11 cellular contexts compared by ENCODE assay signal in the genomic region with DNA sequence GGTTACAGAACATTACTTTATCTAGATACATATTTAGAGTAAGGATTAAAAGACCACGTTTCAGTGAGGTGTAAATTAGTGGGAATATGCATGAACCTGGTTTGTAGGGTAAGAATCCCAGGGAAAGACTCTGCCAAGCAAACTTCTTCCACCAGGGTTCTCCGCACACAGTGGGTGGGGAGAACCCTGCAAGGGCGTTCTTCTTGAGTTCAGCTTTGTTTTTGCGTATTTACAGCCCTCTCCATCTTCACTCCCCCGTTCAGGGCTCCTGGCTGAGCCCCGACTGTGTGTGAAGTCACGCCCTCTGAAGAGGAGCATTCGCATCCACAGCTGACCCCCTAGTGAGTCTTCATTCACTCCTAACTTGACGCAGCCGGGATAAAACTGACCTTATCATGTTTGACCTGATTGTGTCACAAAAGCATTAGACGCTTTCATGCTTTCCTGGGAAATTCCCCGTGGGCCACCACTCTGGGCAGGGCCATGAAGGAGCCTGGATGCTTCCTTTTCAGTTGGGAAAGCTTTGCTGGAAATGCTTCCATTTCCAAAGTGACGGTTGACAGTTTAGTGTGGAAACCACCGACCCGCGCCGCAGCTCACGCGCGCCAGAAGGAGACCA. TPM values are rescaled to one million over a fixed set of nuclear protein-coding genes. Genes with fewer than 3 reads are reported as not detected.
DNase-seq lines count a peak whose midpoint lies in the region; ATAC-seq and TF ChIP-seq lines count a peak whose summit lies in the region.
"Had no signal": no experiment of that assay in that cellular context is flagged by ENCODE, and none has a peak within 500 bp of the region (broad histone marks: within the 10 kb centered on the region; RNA-seq: fewer than 3 reads in every experiment).

No MANE protein-coding gene starts in this region.

- no peak overlapping the region for H2BK12ac ChIP-seq in mesenchymal stem cell (ENCODE audit: low read length in 2 of 2)

- H2AK5ac ChIP-seq in mesenchymal stem cell (ENCODE audit: low read length, severe bottlenecking), result no peak overlapping the region

- H3K4me3 Mint-ChIP-seq in activated naive CD8-positive, alpha-beta T cell, result peak overlapping the region; percentile 62
- H3K4me3 Mint-ChIP-seq in activated naive CD8-positive, alpha-beta T cell treated with anti-CD3 and anti-CD28 coated beads for 36 hours, result no peak overlapping the region
- H3K4me3 Mint-ChIP-seq: activated naive CD4-positive, alpha-beta T cell treated with anti-CD3 and anti-CD28 coated beads, Interleukin-2, amount 10 ng/mL, durations not matched to agents 7 days and 5 days had no signal

- peaks cover 33% of the 10 kb centered on the region for H3K4me1 ChIP-seq in mesenchymal stem cell (ENCODE audit: control insufficient read depth, insufficient read depth, low read depth, low read length)
- H3K4me1 ChIP-seq in tibial nerve, result peaks cover 0 to 56% (median 15%) of the 10 kb centered on the region in 4 donors

- H3K4me3 ChIP-seq in mesenchymal stem cell (ENCODE audit: insufficient read depth in 1 of 2, low read depth in 1 of 2, low read length in 2 of 2) (peak overlapping the region in 1 of 2 experiments; percentile 47), tibial nerve (peak overlapping the region in 3 of 4 donors; percentile 2 to 58 (median 33))

- no peak overlapping the region for H2BK120ac ChIP-seq in mesenchymal stem cell (ENCODE audit: low read depth, low read length)

- H3K36me3 Mint-ChIP-seq in activated naive CD8-positive, alpha-beta T cell, result peaks cover 3% of the 10 kb centered on the region
- no peaks in the 10 kb centered on the region for H3K36me3 Mint-ChIP-seq in activated naive CD8-positive, alpha-beta T cell treated with anti-CD3 and anti-CD28 coated beads for 36 hours

- no peak overlapping the region for H4K8ac ChIP-seq in mesenchymal stem cell (ENCODE audit: low read length)

- no peak for DNase-seq in activated naive CD8-positive, alpha-beta T cell treated with anti-CD3 and anti-CD28 coated beads for 36 hours
- DNase-seq in dermis blood vessel endothelial cell, result peak; percentile 22
- peak; percentile 49 for DNase-seq in mesenchymal stem cell
- no peak for DNase-seq in tibial nerve (ENCODE audit: low spot score in 2 of 2)
- DNase-seq in stimulated activated CD4-positive, alpha-beta T cell treated with anti-CD3 and anti-CD28 coated beads, Interleukin-4, amount 100 ng/mL, for 1 hour, result no peak
- DNase-seq in OCI-M2 (lab: John Stamatoyannopoulos, UW; ENCODE audit: unreplicated experiment), result no peak
- DNase-seq: activated naive CD4-positive, alpha-beta T cell treated with anti-CD3 and anti-CD28 coated beads, Interleukin-2, amount 10 ng/mL, durations not matched to agents 7 days and 5 days; NCI-H226 had no signal

- H3K9me3 Mint-ChIP-seq in activated naive CD8-positive, alpha-beta T cell (ENCODE audit: low read depth), result no peaks in the 10 kb centered on the region
- H3K9me3 Mint-ChIP-seq in activated naive CD8-positive, alpha-beta T cell treated with anti-CD3 and anti-CD28 coated beads for 36 hours, result no peaks in the 10 kb centered on the region
- H3K9me3 Mint-ChIP-seq: activated naive CD4-positive, alpha-beta T cell treated with anti-CD3 and anti-CD28 coated beads, Interleukin-2, amount 10 ng/mL, durations not matched to agents 7 days and 5 days had no signal

- no peak overlapping the region for H3K27ac ChIP-seq in mesenchymal stem cell (ENCODE audit: low read length, poor library complexity, severe bottlenecking)
- H3K27ac ChIP-seq in tibial nerve, result no peak overlapping the region

- no peak for TF ChIP-seq POLR2A in tibial nerve (IDR thresholded peaks at IDR 0.05)

- ATAC-seq in GM21737 (IDR thresholded peaks at IDR 0.05; ENCODE audit: unreplicated experiment), result no peak

- H3K4me1 Mint-ChIP-seq in activated naive CD8-positive, alpha-beta T cell (ENCODE audit: low read depth), result peaks cover 7% of the 10 kb centered on the region
- H3K4me1 Mint-ChIP-seq in activated naive CD8-positive, alpha-beta T cell treated with anti-CD3 and anti-CD28 coated beads for 36 hours, result peaks cover 7% of the 10 kb centered on the region

- no peak overlapping the region for H2AFZ ChIP-seq in mesenchymal stem cell (ENCODE audit: low read depth, low read length)

- H3K36me3 ChIP-seq in mesenchymal stem cell (ENCODE audit: control insufficient read depth in 1 of 2, insufficient read depth in 2 of 2, low read depth in 1 of 2, low read length in 2 of 2) (peaks cover 6 to 11% of the 10 kb centered on the region in 2 experiments), tibial nerve (peaks cover 0 to 10% (median 0%) of the 10 kb centered on the region in 3 donors)

- H3K23ac ChIP-seq in mesenchymal stem cell (ENCODE audit: low read length in 2 of 2), result peak overlapping the region in 1 of 2 experiments; percentile 19

- TF ChIP-seq CTCF in tibial nerve (IDR thresholded peaks at IDR 0.05), result no peak

- H3K9me3 ChIP-seq in mesenchymal stem cell (ENCODE audit: control insufficient read depth, low read length), result no peaks in the 10 kb centered on the region
- H3K9me3 ChIP-seq in tibial nerve, result no peaks in the 10 kb centered on the region

- no peak overlapping the region for H3K9ac ChIP-seq in mesenchymal stem cell (ENCODE audit: low read length)

- H2BK15ac ChIP-seq in mesenchymal stem cell (ENCODE audit: low read depth, poor library complexity, severe bottlenecking), result no peak overlapping the region

- H3K27me3 Mint-ChIP-seq in activated naive CD8-positive, alpha-beta T cell, result peaks cover 12% of the 10 kb centered on the region
- H3K27me3 Mint-ChIP-seq in activated naive CD8-positive, alpha-beta T cell treated with anti-CD3 and anti-CD28 coated beads for 36 hours, result peaks cover 29% of the 10 kb centered on the region

- no peak overlapping the region for H3K4ac ChIP-seq in mesenchymal stem cell (ENCODE audit: low read depth in 1 of 2, low read length in 2 of 2)

- H3K27ac Mint-ChIP-seq in activated naive CD8-positive, alpha-beta T cell, result no peak overlapping the region
- no peak overlapping the region for H3K27ac Mint-ChIP-seq in activated naive CD8-positive, alpha-beta T cell treated with anti-CD3 and anti-CD28 coated beads for 36 hours
- H3K27ac Mint-ChIP-seq: activated naive CD4-positive, alpha-beta T cell treated with anti-CD3 and anti-CD28 coated beads, Interleukin-2, amount 10 ng/mL, durations not matched to agents 7 days and 5 days had no signal

- no peak overlapping the region for H3K18ac ChIP-seq in mesenchymal stem cell (ENCODE audit: low read depth in 1 of 2, low read length in 2 of 2)

- WGBS in mesenchymal stem cell, result 11% methylated on average over 11 of the region's 20 CpGs
- 21 to 25% methylated on average over 20 of the region's 20 CpGs for WGBS in tibial nerve, 2 donors

- peak overlapping the region; percentile 76 for H3K4me2 ChIP-seq in mesenchymal stem cell (ENCODE audit: low read length, poor library complexity, severe bottlenecking)

- H3K14ac ChIP-seq in mesenchymal stem cell (ENCODE audit: low read length in 2 of 2), result no peak overlapping the region

- TF ChIP-seq EP300 in tibial nerve (IDR thresholded peaks at IDR 0.05), result no peak

- no peak overlapping the region for H4K91ac ChIP-seq in mesenchymal stem cell (ENCODE audit: low read length)

- peaks cover 3% of the 10 kb centered on the region for H3K79me1 ChIP-seq in mesenchymal stem cell (replicated peaks; ENCODE audit: low read length, poor library complexity, severe bottlenecking)

- no peak overlapping the region for H2BK5ac ChIP-seq in mesenchymal stem cell (ENCODE audit: low read depth, low read length, poor library complexity, severe bottlenecking)

- H3K27me3 ChIP-seq in mesenchymal stem cell (ENCODE audit: control insufficient read depth in 1 of 2, insufficient read depth in 1 of 2, low read length in 2 of 2), result peaks cover 16 to 22% of the 10 kb centered on the region in 2 experiments
- peaks cover 0 to 49% of the 10 kb centered on the region in 2 donors for H3K27me3 ChIP-seq in tibial nerve

RNA-seq across cellular contexts. Expression of gene ALKAL2, which starts 1.0 kb away (rescaled TPM):
- total RNA-seq in activated naive CD8-positive, alpha-beta T cell treated with anti-CD3 and anti-CD28 coated beads for 36 hours, result not detected
- 0.28 TPM in 1 of 2 replicates, not detected in the other for total RNA-seq in dermis blood vessel endothelial cell
- polyA plus RNA-seq in mesenchymal stem cell (2013, experiment 1 of 2), result 2.4 TPM
- 2.5 TPM for polyA plus RNA-seq in mesenchymal stem cell (2013, experiment 2 of 2)
- total RNA-seq in tibial nerve, result 10 to 100 TPM; 21.9 to 96.6 (median 46.1) TPM
- total RNA-seq: HT1080 had no signal

RNA-seq across cellular contexts. Expression of gene ACP1, which starts 22.1 kb away (rescaled TPM):
- total RNA-seq in activated naive CD8-positive, alpha-beta T cell treated with anti-CD3 and anti-CD28 coated beads for 36 hours, result 100 to 1,000 TPM; 170 to 172 TPM
- total RNA-seq in dermis blood vessel endothelial cell (68.1 and 96.8 TPM in 2 replicates), tibial nerve (10 to 100 TPM; 31.2 to 71.2 (median 52.5) TPM)
- polyA plus RNA-seq in mesenchymal stem cell (2013, experiment 1 of 2), result 111 TPM
- 117 TPM for polyA plus RNA-seq in mesenchymal stem cell (2013, experiment 2 of 2)

RNA-seq across cellular contexts. Expression of gene SH3YL1, which starts 23.1 kb away (rescaled TPM):
- total RNA-seq in activated naive CD8-positive, alpha-beta T cell treated with anti-CD3 and anti-CD28 coated beads for 36 hours, result 10 to 100 TPM; 15.8 to 17.9 TPM
- total RNA-seq in dermis blood vessel endothelial cell (17.9 and 28.6 TPM in 2 replicates), tibial nerve (10 to 100 TPM; 22.2 to 36.0 (median 30.0) TPM)
- polyA plus RNA-seq in mesenchymal stem cell (2013, experiment 1 of 2), result 23.9 TPM
- polyA plus RNA-seq in mesenchymal stem cell (2013, experiment 2 of 2), result 23.0 TPM

Comparison
In these comparisons a context has a peak if more than half of its experiments do, and no peak if none do; other contexts are left out.
1. DNase-seq: peak in dermis blood vessel endothelial cell (single experiment) and mesenchymal stem cell (single experiment); none in activated naive CD8-positive, alpha-beta T cell treated with anti-CD3 and anti-CD28 coated beads for 36 hours (single experiment), tibial nerve (0 of 2), stimulated activated CD4-positive, alpha-beta T cell treated with anti-CD3 and anti-CD28 coated beads, Interleukin-4, amount 100 ng/mL, for 1 hour (single experiment) and OCI-M2 (single experiment).
2. RNA of gene ALKAL2, which starts 1.0 kb away (total RNA-seq): 21.9 to 96.6 TPM in tibial nerve; not detected in activated naive CD8-positive, alpha-beta T cell treated with anti-CD3 and anti-CD28 coated beads for 36 hours and 0.28 TPM in dermis blood vessel endothelial cell; every median in the first group is over 10 times any median in the second.